In genomic region chr10:44966129-44966815, GRCh38 we compare ENCODE assay signal across 9 cellular contexts. TPM values are rescaled to one million over a fixed set of nuclear protein-coding genes. Genes with fewer than 3 reads are reported as not detected.
DNase-seq lines count a peak whose midpoint lies in the region; ATAC-seq, FAIRE-seq and TF ChIP-seq lines count a peak whose summit lies in the region.
"Had no signal": no experiment of that assay in that cellular context is flagged by ENCODE, and none has a peak within 500 bp of the region (broad histone marks: within the 10 kb centered on the region; RNA-seq: fewer than 3 reads in every experiment).

No MANE protein-coding gene starts in this region.

- peak overlapping the region in 1 of 3 donors; percentile 59 for H3K27ac Mint-ChIP-seq in IgD-negative memory B cell
- H3K27ac Mint-ChIP-seq: activated CD8-positive, alpha-beta memory T cell treated with anti-CD3 and anti-CD28 coated beads, Interleukin-2, amount 10 ng/mL, durations not matched to agents 7 days and 5 days had no signal

- no peaks in the 10 kb centered on the region for H3K9me3 Mint-ChIP-seq in IgD-negative memory B cell

- H3K27ac ChIP-seq in kidney (ENCODE audit: low read depth in 2 of 2, low read length in 2 of 2): peak overlapping the region; percentile 53 to 74

- no peak for TF ChIP-seq CTCF in kidney (IDR thresholded peaks at IDR 0.05; ENCODE audit: borderline replicate concordance, extremely low read depth, insufficient read depth)

- H3K9ac ChIP-seq in kidney (ENCODE audit: low read length in 2 of 2): no peak overlapping the region

- H3K4me1 Mint-ChIP-seq in IgD-negative memory B cell: peaks cover 36 to 53% (median 38%) of the 10 kb centered on the region in 3 donors

- ATAC-seq in Right ventricle myocardium inferior (no peak), Right ventricle myocardium superior (ENCODE audit: poor library complexity) (no peak)
- ATAC-seq: activated CD8-positive, alpha-beta memory T cell treated with anti-CD3 and anti-CD28 coated beads, Interleukin-2, amount 10 ng/mL, durations not matched to agents 7 days and 5 days had no signal

- H3K27me3 Mint-ChIP-seq in IgD-negative memory B cell: no peaks in the 10 kb centered on the region
- H3K27me3 Mint-ChIP-seq: activated CD8-positive, alpha-beta memory T cell treated with anti-CD3 and anti-CD28 coated beads, Interleukin-2, amount 10 ng/mL, durations not matched to agents 7 days and 5 days had no signal

- H3K9me3 ChIP-seq in kidney (ENCODE audit: control insufficient read depth in 1 of 2, low read length in 2 of 2): no peaks in the 10 kb centered on the region

- peaks cover 42 to 64% of the 10 kb centered on the region in 2 donors for H3K4me1 ChIP-seq in kidney (ENCODE audit: control insufficient read depth in 1 of 2, insufficient read depth in 1 of 2, low read depth in 1 of 2, low read length in 2 of 2)

- no peak overlapping the region for H3K4me3 ChIP-seq in kidney (ENCODE audit: low read length in 2 of 2)

- intact Hi-C loops in Right ventricle myocardium inferior (cut with DNase I) (no loop called here), Right ventricle myocardium superior (cut with DNase I) (no loop called here), kidney (cut with DNase I) (no loop called here)

- DNase-seq in Right ventricle myocardium inferior (ENCODE audit: missing footprints) (peak; percentile 2), Right ventricle myocardium superior (no peak), kidney (no peak), ureter (ENCODE audit: low spot score) (peak; percentile 25), HTR-8/SVneo (ENCODE audit: insufficient read length, low spot score) (no peak), medulla oblongata (ENCODE audit: extremely low spot score) (no peak), NAMALWA (ENCODE audit: low spot score) (no peak)
- DNase-seq: activated CD8-positive, alpha-beta memory T cell treated with anti-CD3 and anti-CD28 coated beads, Interleukin-2, amount 10 ng/mL, durations not matched to agents 7 days and 5 days had no signal

- FAIRE-seq in kidney (lab: Jason Lieb, UNC) (no peak), HTR-8/SVneo (lab: Jason Lieb, UNC) (no peak)

- peak overlapping the region in 3 of 4 donors; percentile 12 to 58 (median 30) for H3K4me3 Mint-ChIP-seq in IgD-negative memory B cell
- H3K4me3 Mint-ChIP-seq: activated CD8-positive, alpha-beta memory T cell treated with anti-CD3 and anti-CD28 coated beads, Interleukin-2, amount 10 ng/mL, durations not matched to agents 7 days and 5 days had no signal

- H3K36me3 Mint-ChIP-seq in IgD-negative memory B cell: no peaks in the 10 kb centered on the region

- peaks cover 11 to 13% of the 10 kb centered on the region in 2 donors for H3K36me3 ChIP-seq in kidney (ENCODE audit: control insufficient read depth in 1 of 2, insufficient read depth in 2 of 2, low read length in 2 of 2)

RNA-seq across cellular contexts. Expression of gene RASSF4, which starts 6.7 kb away (rescaled TPM):
- total RNA-seq in Right ventricle myocardium inferior: 91.5 TPM
- total RNA-seq in Right ventricle myocardium superior: 87.5 TPM
- 0.69 TPM for polyA plus RNA-seq in IgD-negative memory B cell
- total RNA-seq in kidney: 76.4 TPM
- 83.1 TPM for polyA plus RNA-seq in kidney (ENCODE audit: insufficient read depth, low read depth, low replicate concordance)
- 22.7 TPM for total RNA-seq in ureter

RNA-seq across cellular contexts. Expression of gene DEPP1, which starts 12.3 kb away (rescaled TPM):
- 33.0 TPM for total RNA-seq in Right ventricle myocardium inferior
- 35.1 TPM for total RNA-seq in Right ventricle myocardium superior
- polyA plus RNA-seq in IgD-negative memory B cell: not detected
- 146 TPM for total RNA-seq in kidney
- 44.4 TPM for polyA plus RNA-seq in kidney (ENCODE audit: insufficient read depth, low read depth, low replicate concordance)
- 62.7 TPM for total RNA-seq in ureter

RNA-seq across cellular contexts. Expression of gene ZNF22, which starts 34.5 kb away (rescaled TPM):
- total RNA-seq in Right ventricle myocardium inferior: 13.7 TPM
- total RNA-seq in Right ventricle myocardium superior: 11.4 TPM
- polyA plus RNA-seq in IgD-negative memory B cell: 42.9 TPM
- total RNA-seq in kidney: 24.5 TPM
- 18.7 TPM for polyA plus RNA-seq in kidney (ENCODE audit: insufficient read depth, low read depth, low replicate concordance)
- 21.2 TPM for total RNA-seq in ureter

RNA-seq across cellular contexts. Expression of gene TMEM72, which starts 55.1 kb away (rescaled TPM):
- total RNA-seq in Right ventricle myocardium inferior (not detected), Right ventricle myocardium superior (not detected), kidney (19.3 TPM), ureter (not detected)
- polyA plus RNA-seq in IgD-negative memory B cell (not detected), kidney (ENCODE audit: insufficient read depth, low read depth, low replicate concordance) (127 TPM)
- total RNA-seq: activated CD8-positive, alpha-beta memory T cell treated with anti-CD3 and anti-CD28 coated beads, Interleukin-2, amount 10 ng/mL, durations not matched to agents 7 days and 5 days had no signal

Comparison
In these comparisons a context has a peak if more than half of its experiments do, and no peak if none do; other contexts are left out.
1. DNase-seq: peak in Right ventricle myocardium inferior (single experiment) and ureter (single experiment); none in Right ventricle myocardium superior (single experiment), kidney (single experiment), HTR-8/SVneo (single experiment), medulla oblongata (single experiment) and NAMALWA (single experiment).